Comparison of ENCODE assay signal across 16 cellular contexts in the genomic region with DNA sequence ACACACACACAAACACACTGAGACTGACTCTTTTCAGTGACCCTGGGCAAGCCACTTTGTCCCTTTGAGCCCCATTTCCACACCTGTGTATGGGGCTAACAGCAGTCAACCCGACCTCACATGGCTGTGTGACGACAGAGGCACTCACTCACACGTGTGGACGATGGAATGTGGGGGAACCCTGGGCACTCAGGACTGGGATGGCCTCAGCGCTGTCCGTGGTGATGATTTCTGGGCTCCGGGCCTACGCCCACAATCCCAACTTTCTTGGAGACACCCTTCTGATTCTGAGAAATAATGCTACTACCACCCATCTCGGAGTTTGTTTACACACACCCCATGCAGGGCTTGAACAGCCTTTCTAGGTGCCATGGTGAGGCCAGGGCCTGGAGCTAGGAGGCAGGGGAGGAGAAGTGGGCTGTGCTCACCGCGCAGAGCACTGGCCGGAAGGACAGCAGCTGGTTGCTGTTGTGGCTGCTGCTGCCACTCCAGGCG. TPM values are rescaled to one million over a fixed set of nuclear protein-coding genes. Genes with fewer than 3 reads are reported as not detected.
A peak's percentile ranks its signal among the peaks of the same experiment; 100 is the strongest.
DNase-seq lines count a peak whose midpoint lies in the region; ATAC-seq and TF ChIP-seq lines count a peak whose summit lies in the region.
"Had no signal": no experiment of that assay in that cellular context is flagged by ENCODE, and none has a peak within 500 bp of the region (broad histone marks: within the 10 kb centered on the region; RNA-seq: fewer than 3 reads in every experiment).

No MANE protein-coding gene starts in this region.

- H3K27me3 ChIP-seq in sigmoid colon = peaks cover 67 to 100% (median 99%) of the 10 kb centered on the region in 3 donors

- no peaks in the 10 kb centered on the region for H3K36me3 ChIP-seq in sigmoid colon
- H3K36me3 ChIP-seq: gastrocnemius medialis, left lung, upper lobe of left lung had no signal

- intact Hi-C loops in sigmoid colon (cut with DNase I) = loop anchor here (10.0 kb wide), 1 partner anchor 163 kb away; no protein-coding TSS in a partner anchor

- TF ChIP-seq EP300 in sigmoid colon (IDR thresholded peaks at IDR 0.05) = no peak

- TF ChIP-seq POLR2A in sigmoid colon (IDR thresholded peaks at IDR 0.05) = no peak

- H3K4me3 ChIP-seq in sigmoid colon = no peak overlapping the region
- H3K4me3 ChIP-seq: gastrocnemius medialis, left lung, PC-9, upper lobe of left lung had no signal

- TF ChIP-seq CTCF in sigmoid colon (IDR thresholded peaks at IDR 0.05) = no peak

- DNase-seq in NCI-H1417 (lab: John Stamatoyannopoulos, UW) = peak in 2 of 3 experiments; percentile 23 to 54
- no peak for DNase-seq in NCI-H1417 treated with DMSO at 0.1 percent for 48 hours (lab: John Stamatoyannopoulos, UW)
- peak; percentile 49 for DNase-seq in SK-N-DZ (ENCODE audit: low spot score)
- DNase-seq in fibroblast of peridontal ligament (ENCODE audit: extremely low read depth) = peak; percentile 15
- DNase-seq in sigmoid colon = peak; percentile 47
- DNase-seq in NCI-H82 (lab: John Stamatoyannopoulos, UW) = no peak
- DNase-seq in stimulated activated CD4-positive, alpha-beta T cell treated with anti-CD3 and anti-CD28 coated beads, Interleukin-1b, Interleukin-23, amount 100 ng/mL, for 48 hours = no peak
- DNase-seq: activated CD4-positive, alpha-beta memory T cell treated with anti-CD3 and anti-CD28 coated beads, Interleukin-2, amount 10 ng/mL, durations not matched to agents 7 days and 5 days; activated gamma-delta T cell treated with Interleukin-2 at 50 U/mL for 16 hours; DMS79; gastrocnemius medialis; left lung; PC-9; upper lobe of left lung had no signal

- no peaks in the 10 kb centered on the region for H3K9me3 ChIP-seq in sigmoid colon
- H3K9me3 ChIP-seq: gastrocnemius medialis, left lung, upper lobe of left lung had no signal

- ATAC-seq in HG03175 (IDR thresholded peaks at IDR 0.05; ENCODE audit: unreplicated experiment) = no peak
- ATAC-seq: gastrocnemius medialis, left lung had no signal

- H3K4me1 ChIP-seq in sigmoid colon = peaks cover 0 to 30% (median 26%) of the 10 kb centered on the region in 4 donors

- WGBS in sigmoid colon, 2 donors = 7 to 11% methylated on average over 13 of the region's 13 CpGs

- H3K27ac ChIP-seq in sigmoid colon = no peak overlapping the region
- H3K27ac ChIP-seq: gastrocnemius medialis, left lung, PC-9, upper lobe of left lung had no signal

RNA-seq across cellular contexts. Expression of gene CRYBA2, which starts 1.5 kb away (rescaled TPM):
- 7.3 and 18.8 TPM in 2 replicates for polyA plus RNA-seq in SK-N-DZ (2014; cell fraction: cytosol; rRNA removed)
- polyA plus RNA-seq in SK-N-DZ (2014; cell fraction: nucleus; rRNA removed) = 9.5 and 10.8 TPM in 2 replicates
- not detected for total RNA-seq in sigmoid colon
- polyA plus RNA-seq in sigmoid colon = 10 to 100 TPM in 1 of 3 donors, 1 to 10 TPM in 2; 1.4 to 10.8 (median 5.5) TPM
- total RNA-seq: activated CD4-positive, alpha-beta memory T cell treated with anti-CD3 and anti-CD28 coated beads, Interleukin-2, amount 10 ng/mL, durations not matched to agents 7 days and 5 days; gastrocnemius medialis; left lung; omental fat pad; PC-9; upper lobe of left lung had no signal

RNA-seq across cellular contexts. Expression of gene FEV, which starts 6.7 kb away (rescaled TPM):
- 21.6 and 28.6 TPM in 2 replicates for polyA plus RNA-seq in SK-N-DZ (2014; cell fraction: cytosol; rRNA removed)
- 15.0 and 22.8 TPM in 2 replicates for polyA plus RNA-seq in SK-N-DZ (2014; cell fraction: nucleus; rRNA removed)
- total RNA-seq in sigmoid colon = under 1 TPM in 1 of 4 donors, not detected in 3; 0.71 TPM
- 1 to 10 TPM in 1 of 3 donors, under 1 TPM in 1, not detected in 1; 0.77 to 6.0 TPM for polyA plus RNA-seq in sigmoid colon
- total RNA-seq: activated CD4-positive, alpha-beta memory T cell treated with anti-CD3 and anti-CD28 coated beads, Interleukin-2, amount 10 ng/mL, durations not matched to agents 7 days and 5 days; gastrocnemius medialis; left lung; omental fat pad; PC-9; upper lobe of left lung had no signal

RNA-seq across cellular contexts. Expression of gene CDK5R2, which starts 32.3 kb away (rescaled TPM):
- 4.2 TPM in 2 replicates for polyA plus RNA-seq in SK-N-DZ (2014; cell fraction: cytosol; rRNA removed)
- polyA plus RNA-seq in SK-N-DZ (2014; cell fraction: nucleus; rRNA removed) = 2.1 and 4.6 TPM in 2 replicates
- total RNA-seq in sigmoid colon = under 1 TPM in 2 of 4 donors, not detected in 2; 0.14 to 0.36 TPM
- under 1 TPM in 1 of 3 donors, not detected in 2; 0.48 TPM for polyA plus RNA-seq in sigmoid colon
- total RNA-seq: activated CD4-positive, alpha-beta memory T cell treated with anti-CD3 and anti-CD28 coated beads, Interleukin-2, amount 10 ng/mL, durations not matched to agents 7 days and 5 days; gastrocnemius medialis; left lung; omental fat pad; upper lobe of left lung had no signal

RNA-seq across cellular contexts. Expression of gene CFAP65, which starts 49.6 kb away (rescaled TPM):
- polyA plus RNA-seq in SK-N-DZ (2014; cell fraction: cytosol; rRNA removed) = not detected in 2 replicates
- polyA plus RNA-seq in SK-N-DZ (2014; cell fraction: nucleus; rRNA removed) = 0.15 TPM in 1 of 2 replicates, not detected in the other
- not detected for total RNA-seq in sigmoid colon
- polyA plus RNA-seq in sigmoid colon = under 1 TPM; under 0.01 to 0.10 (median under 0.01) TPM
- total RNA-seq: activated CD4-positive, alpha-beta memory T cell treated with anti-CD3 and anti-CD28 coated beads, Interleukin-2, amount 10 ng/mL, durations not matched to agents 7 days and 5 days; PC-9 had no signal

Comparison
In these comparisons a context has a peak if more than half of its experiments do, and no peak if none do; other contexts are left out.
1. DNase-seq: peak in NCI-H1417 (2 of 3), SK-N-DZ (single experiment), fibroblast of peridontal ligament (single experiment) and sigmoid colon (single experiment); none in NCI-H1417 treated with DMSO at 0.1 percent for 48 hours (single experiment), NCI-H82 (single experiment) and stimulated activated CD4-positive, alpha-beta T cell treated with anti-CD3 and anti-CD28 coated beads, Interleukin-1b, Interleukin-23, amount 100 ng/mL, for 48 hours (single experiment).